Comparison of ENCODE assay signal across 10 cellular contexts in the genomic region with DNA sequence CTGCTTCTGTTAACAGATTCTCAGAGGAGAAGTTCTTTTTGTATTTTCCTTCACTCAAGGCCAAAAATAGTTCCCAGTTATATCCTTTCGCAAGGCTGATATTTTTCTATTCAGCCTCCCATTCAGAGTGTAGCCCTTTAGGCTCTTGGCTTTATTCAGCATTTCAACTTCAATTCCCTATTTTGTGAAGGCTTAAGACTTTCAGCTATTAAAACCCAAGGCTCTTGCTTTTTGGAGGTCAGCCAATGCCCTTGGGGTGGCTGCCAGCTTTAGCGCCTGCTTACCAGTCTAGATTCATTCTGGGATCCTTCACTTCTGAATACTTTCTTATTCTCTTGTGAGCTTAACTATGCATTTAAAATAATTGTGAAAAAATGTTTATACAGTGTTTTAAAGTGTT. TPM values are rescaled to one million over a fixed set of nuclear protein-coding genes. Genes with fewer than 3 reads are reported as not detected.
DNase-seq lines count a peak whose midpoint lies in the region; ATAC-seq and TF ChIP-seq lines count a peak whose summit lies in the region.
"Had no signal": no experiment of that assay in that cellular context is flagged by ENCODE, and none has a peak within 500 bp of the region (broad histone marks: within the 10 kb centered on the region; RNA-seq: fewer than 3 reads in every experiment).

No MANE protein-coding gene starts in this region.

- H3K9me3 ChIP-seq in left ventricle myocardium inferior (replicated peaks), result peaks cover 33% of the 10 kb centered on the region

- no peak overlapping the region for H3K27ac ChIP-seq in left ventricle myocardium inferior (replicated peaks)
- H3K27ac ChIP-seq: BLaER1 had no signal

- intact Hi-C loops in left ventricle myocardium inferior (cut with micrococcal nuclease), result no loop called here

- H3K27me3 ChIP-seq in left ventricle myocardium inferior (ENCODE audit: low read depth), result no peaks in the 10 kb centered on the region
- H3K27me3 ChIP-seq: BLaER1 had no signal

- TF ChIP-seq CTCF in left ventricle myocardium inferior (IDR thresholded peaks at IDR 0.05; ENCODE audit: borderline replicate concordance), result no peak

- no peaks in the 10 kb centered on the region for H3K36me3 ChIP-seq in left ventricle myocardium inferior
- H3K36me3 ChIP-seq: BLaER1 had no signal

- DNase-seq in GM04504 (ENCODE audit: low read depth) (peak; percentile 1), anterior cingulate cortex (lab: John Stamatoyannopoulos, UW) (peak in 49 of 58 donors; percentile 1 to 79 (median 41)), left ventricle myocardium inferior (peak; percentile 71), renal cortical epithelial cell (ENCODE audit: low read depth) (peak; percentile 7), cortex of kidney (lab: John Stamatoyannopoulos, UW) (no peak)
- DNase-seq in activated CD4-positive, alpha-beta T cell treated with anti-CD3 and anti-CD28 coated beads, Interleukin-2, amount 50 U/mL, for 4 hours, result no peak
- no peak for DNase-seq in activated T-cell treated with anti-CD3 and anti-CD28 coated beads, Interleukin-2, amount 50 U/mL, for 1 hour
- DNase-seq: NCI-H1436 treated with DMSO at 0.1 percent for 48 hours had no signal

- no peak for ATAC-seq in GM18909 (IDR thresholded peaks at IDR 0.05; ENCODE audit: poor library complexity, unreplicated experiment)

- H3K4me3 ChIP-seq in left ventricle myocardium inferior, result no peak overlapping the region
- H3K4me3 ChIP-seq: BLaER1 had no signal

- peaks cover 12% of the 10 kb centered on the region for H3K4me1 ChIP-seq in left ventricle myocardium inferior
- H3K4me1 ChIP-seq: BLaER1 had no signal

RNA-seq across cellular contexts. Expression of gene ADGRA3, which starts 57.3 kb away (rescaled TPM):
- total RNA-seq in left ventricle myocardium inferior (26.9 TPM), renal cortical epithelial cell (19.6 and 71.9 TPM in 2 replicates)

Comparison
In these comparisons a context has a peak if more than half of its experiments do, and no peak if none do; other contexts are left out.
1. DNase-seq: peak in GM04504 (single experiment), anterior cingulate cortex (49 of 58), left ventricle myocardium inferior (single experiment) and renal cortical epithelial cell (single experiment); none in cortex of kidney (single experiment), activated CD4-positive, alpha-beta T cell treated with anti-CD3 and anti-CD28 coated beads, Interleukin-2, amount 50 U/mL, for 4 hours (0 of 2) and activated T-cell treated with anti-CD3 and anti-CD28 coated beads, Interleukin-2, amount 50 U/mL, for 1 hour (single experiment).